In the genomic region with DNA sequence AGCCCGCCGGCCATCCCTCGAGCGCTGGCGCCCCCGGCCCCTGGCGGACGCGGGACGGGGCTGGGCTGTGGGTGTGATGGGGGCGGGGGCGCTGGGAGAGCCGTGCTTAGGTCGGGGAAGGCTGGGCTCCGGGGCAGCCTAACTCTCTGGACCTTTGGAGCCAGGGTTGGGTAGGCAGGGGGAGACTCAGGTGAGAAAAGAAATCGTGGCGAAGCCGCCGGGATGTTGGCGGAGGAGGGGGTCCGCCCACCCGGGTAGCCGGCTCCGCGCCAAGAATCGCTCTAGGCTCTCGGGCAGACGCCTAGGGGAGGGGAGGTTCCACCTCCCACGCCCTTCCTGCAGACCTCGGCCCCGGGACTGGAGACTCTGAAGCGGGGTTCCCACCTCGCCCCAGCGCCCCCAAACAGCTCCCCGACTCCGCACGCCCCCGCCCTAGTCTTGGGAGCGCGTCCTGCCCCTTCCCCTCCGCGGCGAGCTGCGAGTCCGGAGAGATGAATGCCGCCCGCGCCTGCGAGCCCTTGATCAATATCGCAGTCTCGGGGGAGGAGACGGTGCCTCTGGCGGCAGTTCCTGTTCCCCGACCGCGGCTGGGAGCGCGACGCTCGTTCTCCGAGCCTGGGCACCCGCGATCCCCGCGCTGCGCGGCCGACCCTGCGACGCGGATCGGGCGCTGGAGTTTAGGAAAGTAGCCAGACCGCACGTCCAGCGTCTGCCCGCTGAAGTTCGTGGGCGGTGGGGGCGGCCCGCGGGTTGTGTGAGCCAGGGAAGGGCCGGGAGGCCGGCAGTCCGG, we compare ENCODE assay signal across 7 cellular contexts. TPM values are rescaled to one million over a fixed set of nuclear protein-coding genes. Genes with fewer than 3 reads are reported as not detected.
DNase-seq lines count a peak whose midpoint lies in the region; ATAC-seq, FAIRE-seq and TF ChIP-seq lines count a peak whose summit lies in the region.

No MANE protein-coding gene starts in this region.

- H3K36me3 ChIP-seq in Peyer's patch (no peaks in the 10 kb centered on the region), iPS-15b (ENCODE audit: control insufficient read depth, insufficient read depth, low read length) (no peaks in the 10 kb centered on the region), small intestine (ENCODE audit: control insufficient read depth in 2 of 2, insufficient read depth in 2 of 2, low read length in 2 of 2) (no peaks in the 10 kb centered on the region)

- no peak for FAIRE-seq in small intestine (lab: Jason Lieb, UNC)

- H3K36me3 Mint-ChIP-seq in activated naive CD8-positive, alpha-beta T cell treated with anti-CD3 and anti-CD28 coated beads for 36 hours: no peaks in the 10 kb centered on the region

- H3K4me1 Mint-ChIP-seq in activated naive CD8-positive, alpha-beta T cell treated with anti-CD3 and anti-CD28 coated beads for 36 hours: peaks cover 2% of the 10 kb centered on the region

- H3K27me3 ChIP-seq in Peyer's patch (peaks cover 0 to 7% of the 10 kb centered on the region in 2 donors), iPS-15b (ENCODE audit: control insufficient read depth, insufficient read depth, low read length) (peaks cover 61% of the 10 kb centered on the region), small intestine (ENCODE audit: control insufficient read depth in 2 of 2, insufficient read depth in 2 of 2, low read length in 2 of 2) (peaks cover 3 to 21% of the 10 kb centered on the region in 2 donors)

- H3K27ac Mint-ChIP-seq in activated naive CD8-positive, alpha-beta T cell treated with anti-CD3 and anti-CD28 coated beads for 36 hours: no peak overlapping the region

- no peak for ATAC-seq in HG03378 (IDR thresholded peaks at IDR 0.05; ENCODE audit: unreplicated experiment)
- ATAC-seq in HG03469 (IDR thresholded peaks at IDR 0.05; ENCODE audit: unreplicated experiment): no peak

- WGBS in small intestine, 3 donors: 0 to 1% (median 1%) methylated on average over 75 to 85 of the region's 85 CpGs

- H3K9ac ChIP-seq in iPS-15b (ENCODE audit: low read depth, low read length): no peak overlapping the region

- peaks cover 8 to 24% (median 16%) of the 10 kb centered on the region in 4 donors for H3K4me1 ChIP-seq in Peyer's patch
- no peaks in the 10 kb centered on the region for H3K4me1 ChIP-seq in iPS-15b (ENCODE audit: control insufficient read depth, insufficient read depth, low read length)
- H3K4me1 ChIP-seq in small intestine (ENCODE audit: control insufficient read depth in 2 of 2, insufficient read depth in 1 of 2, low read depth in 1 of 2, low read length in 1 of 2): peaks cover 0 to 9% of the 10 kb centered on the region in 2 donors

- H3K4me3 ChIP-seq in Peyer's patch (peak overlapping the region; percentile 23 to 62 (median 50)), iPS-15b (ENCODE audit: low read depth, low read length) (peak overlapping the region; percentile 62), small intestine (ENCODE audit: low read depth in 1 of 2, low read length in 2 of 2) (peak overlapping the region; percentile 24 to 45)

- DNase-seq in GM20000 (ENCODE audit: low spot score) (peak; percentile 78), Peyer's patch (peak; percentile 23 to 63 (median 58)), small intestine (peak; percentile 40)
- peak; percentile 46 for DNase-seq in activated naive CD8-positive, alpha-beta T cell treated with anti-CD3 and anti-CD28 coated beads for 36 hours

- H3K9me3 ChIP-seq in Peyer's patch (no peaks in the 10 kb centered on the region), iPS-15b (ENCODE audit: control insufficient read depth, insufficient read depth, low read length) (no peaks in the 10 kb centered on the region), small intestine (ENCODE audit: control insufficient read depth, low read depth) (no peaks in the 10 kb centered on the region)

- peaks cover 78% of the 10 kb centered on the region for H3K27me3 Mint-ChIP-seq in activated naive CD8-positive, alpha-beta T cell treated with anti-CD3 and anti-CD28 coated beads for 36 hours

- no peak overlapping the region for H3K27ac ChIP-seq in Peyer's patch
- no peak overlapping the region for H3K27ac ChIP-seq in small intestine (ENCODE audit: low read depth in 1 of 2, low read length in 1 of 2)

- TF ChIP-seq CTCF in GM20000 (IDR thresholded peaks at IDR 0.05; ENCODE audit: extremely low read depth, missing control alignments): no peak
- no peak for TF ChIP-seq CTCF in Peyer's patch (IDR thresholded peaks at IDR 0.05)

- H3K4me3 Mint-ChIP-seq in activated naive CD8-positive, alpha-beta T cell treated with anti-CD3 and anti-CD28 coated beads for 36 hours: peak overlapping the region; percentile 66

- TF ChIP-seq POLR2A in Peyer's patch (IDR thresholded peaks at IDR 0.05): no peak

- H3K9me3 Mint-ChIP-seq in activated naive CD8-positive, alpha-beta T cell treated with anti-CD3 and anti-CD28 coated beads for 36 hours: no peaks in the 10 kb centered on the region

RNA-seq across cellular contexts. Expression of a gene that starts 0.7 kb away (rescaled TPM):
- under 1 TPM in 1 of 4 donors, not detected in 3; 0.40 TPM for total RNA-seq in Peyer's patch
- total RNA-seq in activated naive CD8-positive, alpha-beta T cell treated with anti-CD3 and anti-CD28 coated beads for 36 hours: not detected
- polyA plus RNA-seq in small intestine: under 1 TPM in 1 of 3 donors, not detected in 2; 0.04 TPM

RNA-seq across cellular contexts. Expression of a gene that starts 59.9 kb away (rescaled TPM):
- total RNA-seq in Peyer's patch: not detected
- total RNA-seq in activated naive CD8-positive, alpha-beta T cell treated with anti-CD3 and anti-CD28 coated beads for 36 hours: not detected
- not detected for polyA plus RNA-seq in small intestine
